9 cellular contexts compared by ENCODE assay signal in the genomic region with DNA sequence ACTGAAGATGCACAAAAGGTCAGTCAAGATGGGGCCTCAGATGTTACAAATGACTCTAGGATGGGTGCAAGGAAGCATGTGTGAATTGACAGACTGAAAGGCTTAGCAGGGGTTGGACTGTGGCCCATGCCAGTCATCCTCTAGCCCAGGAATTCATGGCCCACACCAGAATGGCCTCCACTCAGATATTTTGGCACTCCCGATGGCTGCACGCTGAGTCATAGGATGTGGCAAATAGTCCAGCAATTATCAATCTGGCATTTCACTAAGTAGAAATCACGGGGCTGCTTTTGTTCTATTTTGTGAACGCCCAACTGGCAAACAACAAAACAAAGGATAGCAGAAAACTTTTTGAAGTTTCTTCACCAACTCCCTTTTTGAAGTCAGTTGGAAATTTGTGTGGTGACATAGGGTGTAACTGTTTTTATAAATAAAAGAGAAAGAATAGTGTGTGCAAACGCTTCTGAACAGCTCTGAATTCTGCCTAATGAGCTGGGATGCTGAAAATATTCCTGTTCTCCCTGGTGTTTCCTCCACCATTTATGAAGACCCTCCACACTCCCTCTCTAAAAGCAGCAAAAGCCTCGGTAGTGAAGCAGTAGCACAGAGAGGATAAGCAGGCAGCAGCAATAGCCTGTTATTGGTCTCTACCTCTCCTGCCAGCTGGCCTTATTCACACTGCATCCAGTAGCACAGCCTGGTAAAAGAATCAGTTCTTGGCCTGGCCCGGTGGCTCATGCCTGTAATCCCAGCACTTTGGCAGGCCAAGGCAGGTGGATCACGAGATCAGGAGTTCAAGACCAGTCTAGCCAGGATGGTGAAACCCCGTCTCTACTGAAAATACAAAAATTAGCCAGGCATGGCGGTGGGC.
DNase-seq lines count a peak whose midpoint lies in the region; ATAC-seq and TF ChIP-seq lines count a peak whose summit lies in the region.
"Had no signal": no experiment of that assay in that cellular context is flagged by ENCODE, and none has a peak within 500 bp of the region (broad histone marks: within the 10 kb centered on the region; RNA-seq: fewer than 3 reads in every experiment).

No MANE protein-coding gene starts in this region.

- H3K4me3 ChIP-seq in retinal pigment epithelial cell (ENCODE audit: low read length) (no peak overlapping the region), gastroesophageal sphincter (no peak overlapping the region), tibial nerve (no peak overlapping the region), smooth muscle cell (no peak overlapping the region)

- H4K20me1 ChIP-seq in smooth muscle cell (ENCODE audit: low read depth): no peaks in the 10 kb centered on the region

- WGBS in gastroesophageal sphincter (ENCODE audit: low coverage in 1 of 2), 2 donors: 17 to 48% methylated on average over 5 to 8 of the region's 10 CpGs
- WGBS in tibial nerve, 2 donors: 53 to 61% methylated on average over 10 of the region's 10 CpGs
- 81% methylated on average over 10 of the region's 10 CpGs for WGBS in smooth muscle cell (ENCODE audit: low lambda C conversion rate)

- H2AFZ ChIP-seq in smooth muscle cell (ENCODE audit: low read depth): no peak overlapping the region

- H3K4me2 ChIP-seq in smooth muscle cell: no peak overlapping the region

- TF ChIP-seq CTCF in foreskin keratinocyte (conservative IDR thresholded peaks at IDR 0.05) (no peak), retinal pigment epithelial cell (conservative IDR thresholded peaks at IDR 0.05; ENCODE audit: low read depth, low read length) (no peak), gastroesophageal sphincter (IDR thresholded peaks at IDR 0.05) (no peak), tibial nerve (IDR thresholded peaks at IDR 0.05) (no peak), smooth muscle cell (IDR thresholded peaks at IDR 0.05; ENCODE audit: borderline replicate concordance, insufficient read depth, poor library complexity, severe bottlenecking) (no peak)

- peaks cover 6% of the 10 kb centered on the region for H3K4me1 ChIP-seq in foreskin keratinocyte
- peaks cover 0 to 12% (median 0%) of the 10 kb centered on the region in 3 donors for H3K4me1 ChIP-seq in gastroesophageal sphincter
- peaks cover 0 to 9% (median 0%) of the 10 kb centered on the region in 4 donors for H3K4me1 ChIP-seq in tibial nerve
- H3K4me1 ChIP-seq in smooth muscle cell (ENCODE audit: low read depth): no peaks in the 10 kb centered on the region

- no peaks in the 10 kb centered on the region for H3K36me3 ChIP-seq in gastroesophageal sphincter
- H3K36me3 ChIP-seq in tibial nerve: no peaks in the 10 kb centered on the region
- H3K36me3 ChIP-seq in smooth muscle cell (ENCODE audit: low read depth): no peaks in the 10 kb centered on the region

- TF ChIP-seq EP300 in gastroesophageal sphincter (IDR thresholded peaks at IDR 0.05): no peak
- TF ChIP-seq EP300 in tibial nerve (IDR thresholded peaks at IDR 0.05): no peak

- peak; percentile 95 for ATAC-seq in SK-N-SH treated with all-trans-retinoic acid at 6 μM for 48 hours
- peak; percentile 94 for ATAC-seq in foreskin keratinocyte
- ATAC-seq in gastroesophageal sphincter: no peak

- H3K27ac ChIP-seq in foreskin keratinocyte: peak overlapping the region; percentile 22
- peak overlapping the region in 1 of 4 donors; percentile 20 for H3K27ac ChIP-seq in gastroesophageal sphincter
- peak overlapping the region in 2 of 4 donors; percentile 38 to 57 for H3K27ac ChIP-seq in tibial nerve
- H3K27ac ChIP-seq in smooth muscle cell (ENCODE audit: low read depth): no peak overlapping the region

- DNase-seq in G401 (ENCODE audit: low spot score): peak; percentile 59
- DNase-seq in foreskin keratinocyte: peak; percentile 73 to 88
- peak; percentile 89 for DNase-seq in retinal pigment epithelial cell (ENCODE audit: low read depth)
- DNase-seq in tibial nerve (ENCODE audit: low spot score in 2 of 2): no peak
- DNase-seq in GM19240 (ENCODE audit: insufficient read length, low spot score): no peak
- DNase-seq in smooth muscle cell (lab: John Stamatoyannopoulos, UW; ENCODE audit: unreplicated experiment): no peak
- DNase-seq: mesendoderm had no signal

- in situ Hi-C loops in G401 (cut with HindIII; ENCODE audit: low sequenced_read_pairs): no loop called here

- H3K27me3 ChIP-seq in foreskin keratinocyte (no peaks in the 10 kb centered on the region), gastroesophageal sphincter (no peaks in the 10 kb centered on the region), tibial nerve (no peaks in the 10 kb centered on the region), smooth muscle cell (ENCODE audit: low read depth) (no peaks in the 10 kb centered on the region)

- H3F3A ChIP-seq in smooth muscle cell (ENCODE audit: low read depth): no peaks in the 10 kb centered on the region

- no peaks in the 10 kb centered on the region for H3K79me2 ChIP-seq in smooth muscle cell (ENCODE audit: low read depth)

- H3K9me3 ChIP-seq in gastroesophageal sphincter (no peaks in the 10 kb centered on the region), tibial nerve (no peaks in the 10 kb centered on the region), smooth muscle cell (replicated peaks; ENCODE audit: low read depth) (no peaks in the 10 kb centered on the region)

- no peak for TF ChIP-seq POLR2A in gastroesophageal sphincter (IDR thresholded peaks at IDR 0.05)
- TF ChIP-seq POLR2A in tibial nerve (IDR thresholded peaks at IDR 0.05): no peak

- H3K9ac ChIP-seq in smooth muscle cell (ENCODE audit: low read depth): no peak overlapping the region

TF ChIP-seq in SK-N-SH treated with all-trans-retinoic acid at 6 μM for 48 hours, 23 proteins besides CTCF, POLR2A, EP300 and RAD21:
- TF ChIP-seq CSDC2 (CRISPR knock-in tag; IDR thresholded peaks at IDR 0.05) (no peak), ARNTL (CRISPR knock-in tag; IDR thresholded peaks at IDR 0.05; ENCODE audit: borderline replicate concordance, low read depth) (no peak)

Comparison
In these comparisons a context has a peak if more than half of its experiments do, and no peak if none do; other contexts are left out.
1. DNase-seq: peak in G401 (single experiment), foreskin keratinocyte (2 of 2) and retinal pigment epithelial cell (single experiment); none in tibial nerve (0 of 2), GM19240 (single experiment) and smooth muscle cell (single experiment).